Comparison of ENCODE assay signal across 22 cellular contexts in genomic region chr5:112933105-112933504, GRCh38. TPM values are rescaled to one million over a fixed set of nuclear protein-coding genes. Genes with fewer than 3 reads are reported as not detected.
DNase-seq lines count a peak whose midpoint lies in the region; ATAC-seq, FAIRE-seq and TF ChIP-seq lines count a peak whose summit lies in the region.
"Had no signal": no experiment of that assay in that cellular context is flagged by ENCODE, and none has a peak within 500 bp of the region (broad histone marks: within the 10 kb centered on the region; RNA-seq: fewer than 3 reads in every experiment).

No MANE protein-coding gene starts in this region.

- H3F3A ChIP-seq in SK-N-SH (replicated peaks; ENCODE audit: insufficient read depth), result no peaks in the 10 kb centered on the region

- TF ChIP-seq RAD21 in SK-N-SH (IDR thresholded peaks at IDR 0.05; ENCODE audit: low read length) (no peak), K562 (CRISPR knock-in tag; conservative IDR thresholded peaks at IDR 0.05 in 1 of 2, IDR thresholded peaks at IDR 0.05 in 1 of 2) (no peak)

- CTCF ChIA-PET in SK-N-SH (lab: Yijun Ruan, JAX), result no interaction called here
- CTCF ChIA-PET in K562 (lab: Yijun Ruan, JAX; ENCODE audit: low intra/inter-chr PET ratio), result no interaction called here

- no peak for FAIRE-seq in K562 (lab: Jason Lieb, UNC)
- FAIRE-seq: A549, GM12891, GM19239 had no signal

- H3K4me1 ChIP-seq in SK-N-SH (ENCODE audit: control insufficient read depth in 1 of 2, insufficient read depth in 2 of 2, low read depth in 1 of 2, low read length in 1 of 2) (no peaks in the 10 kb centered on the region; a peak in 1 of 4 replicates), K562 (replicated peaks in 1 of 2; ENCODE audit: control insufficient read depth in 2 of 2, insufficient read depth in 2 of 2, low read length in 2 of 2) (peaks cover 0 to 7% of the 10 kb centered on the region in 2 experiments; a peak in 2 of 5 replicates), subcutaneous abdominal adipose tissue (ENCODE audit: control insufficient read depth in 5 of 5, insufficient read depth in 5 of 5, low read length in 5 of 5) (peaks cover 0 to 8% (median 3%) of the 10 kb centered on the region in 5 donors)

- H3K27me3 ChIP-seq in SK-N-SH (ENCODE audit: insufficient read depth) (no peaks in the 10 kb centered on the region), K562 (ENCODE audit: control insufficient read depth in 2 of 2, insufficient read depth in 2 of 2, low read length in 2 of 2) (no peaks in the 10 kb centered on the region), subcutaneous abdominal adipose tissue (ENCODE audit: control insufficient read depth in 5 of 5, insufficient read depth in 4 of 5, low read length in 5 of 5) (no peaks in the 10 kb centered on the region)
- H3K27me3 ChIP-seq: BLaER1 treated with 17β-estradiol and CSF1 and Interleukin-3, amounts not matched to agents 10 nM and 100 nM had no signal

- TF ChIP-seq EP300 in SK-N-SH (IDR thresholded peaks at IDR 0.05; ENCODE audit: borderline replicate concordance in 1 of 2, low read depth in 1 of 2, low read length in 1 of 2) (no peak), K562 (IDR thresholded peaks at IDR 0.05; ENCODE audit: low read length) (no peak)

- no TSS peak for BruUV-seq in K562 (replicated peaks; lab: Mats Ljungman, UMichigan)

- H3K9me1 ChIP-seq in K562 (ENCODE audit: control insufficient read depth, insufficient read depth, low read length), result no peaks in the 10 kb centered on the region

- POLR2A ChIA-PET in SK-N-SH (lab: Yijun Ruan, JAX), result no interaction called here
- POLR2A ChIA-PET in K562 (lab: Yijun Ruan, JAX), result no interaction called here

- no peaks in the 10 kb centered on the region for H3K36me3 ChIP-seq in SK-N-SH (replicated peaks in 1 of 2; ENCODE audit: control insufficient read depth in 1 of 2, insufficient read depth in 2 of 2, low read length in 1 of 2)
- no peaks in the 10 kb centered on the region for H3K36me3 ChIP-seq in K562 (ENCODE audit: control insufficient read depth, insufficient read depth, low read length)
- H3K36me3 ChIP-seq in subcutaneous abdominal adipose tissue (ENCODE audit: control insufficient read depth in 5 of 5, insufficient read depth in 5 of 5, low read length in 5 of 5), result no peaks in the 10 kb centered on the region
- H3K36me3 ChIP-seq: BLaER1 treated with 17β-estradiol and CSF1 and Interleukin-3, amounts not matched to agents 10 nM and 100 nM had no signal

- H3K4me3 ChIP-seq in SK-N-SH (ENCODE audit: low read depth in 2 of 2, low read length in 1 of 2) (no peak overlapping the region), K562 (no peak overlapping the region), subcutaneous abdominal adipose tissue (ENCODE audit: low read depth in 1 of 5, low read length in 5 of 5) (no peak overlapping the region)
- H3K4me3 ChIP-seq: A549; BLaER1 treated with 17β-estradiol and CSF1 and Interleukin-3, amounts not matched to agents 10 nM and 100 nM had no signal

- H3K9me3 ChIP-seq in SK-N-SH, result no peaks in the 10 kb centered on the region
- H3K9me3 ChIP-seq in K562 (replicated peaks; ENCODE audit: control insufficient read depth, insufficient read depth, low read depth, low read length), result no peaks in the 10 kb centered on the region
- no peaks in the 10 kb centered on the region for H3K9me3 ChIP-seq in subcutaneous abdominal adipose tissue (ENCODE audit: control insufficient read depth in 5 of 5, low read length in 5 of 5)
- H3K9me3 ChIP-seq: A549 had no signal

- intact Hi-C loops in K562 (cut with micrococcal nuclease), result no loop called here

- TF ChIP-seq CTCF in SK-N-SH (IDR thresholded peaks at IDR 0.05), result no peak
- no peak for TF ChIP-seq CTCF in K562 (IDR thresholded peaks at IDR 0.05 in 2 of 3, conservative IDR thresholded peaks at IDR 0.05 in 1 of 3; ENCODE audit: insufficient read depth in 2 of 3, low read depth in 1 of 3, low read length in 3 of 3)

- ATAC-seq in SK-N-SH treated with all-trans-retinoic acid at 6 μM for 48 hours (no peak), K562 (no peak), GM21390 (IDR thresholded peaks at IDR 0.05; ENCODE audit: unreplicated experiment) (no peak), HG03097 (IDR thresholded peaks at IDR 0.05; ENCODE audit: low FRiP score, unreplicated experiment) (no peak)
- ATAC-seq: A549 had no signal

- H3K9me2 ChIP-seq in SK-N-SH, result no peaks in the 10 kb centered on the region

- peak overlapping the region in 1 of 2 experiments; percentile 79; a peak in 2 of 4 replicates for H3K27ac ChIP-seq in SK-N-SH (ENCODE audit: low read depth in 2 of 2, low read length in 1 of 2)
- no peak overlapping the region for H3K27ac ChIP-seq in K562 (ENCODE audit: extremely low read depth, low read depth, low read length)
- peak overlapping the region; percentile 61 for H3K27ac ChIP-seq in subcutaneous abdominal adipose tissue (ENCODE audit: low read depth, low read length)
- H3K27ac ChIP-seq: 22Rv1; A549; BLaER1 treated with 17β-estradiol and CSF1 and Interleukin-3, amounts not matched to agents 10 nM and 100 nM; C4-2B had no signal

- WGBS in SK-N-SH (ENCODE audit: low lambda C conversion rate), result 72% methylated on average over 1 of the region's 1 CpG
- 14% methylated on average over 1 of the region's 1 CpG for WGBS in K562 (ENCODE audit: insufficient coverage, low coverage, missing lambda C conversion rate)

- TF ChIP-seq POLR2A in K562 (conservative IDR thresholded peaks at IDR 0.05), result no peak

- in situ Hi-C loops in K562 (cut with MboI), result no loop called here

- DNase-seq in SK-N-SH (no peak), K562 (ENCODE audit: extremely low read depth in 1 of 4, low spot score in 3 of 4) (no peak)
- DNase-seq: AML-193; CD4-positive, alpha-beta memory T cell; CD8-positive, alpha-beta memory T cell; COR-L47; DMS 273 treated with DMSO at 0.1 percent for 48 hours; DMS153; DMS53; DMS79; DND-41; GDM1 had no signal

- no peaks in the 10 kb centered on the region for H4K20me1 ChIP-seq in SK-N-SH (ENCODE audit: insufficient read depth)
- no peaks in the 10 kb centered on the region for H4K20me1 ChIP-seq in K562 (replicated peaks; ENCODE audit: control insufficient read depth, insufficient read depth, low read length)
- H4K20me1 ChIP-seq: BLaER1 treated with 17β-estradiol and CSF1 and Interleukin-3, amounts not matched to agents 10 nM and 100 nM had no signal

- H3K79me2 ChIP-seq in SK-N-SH (ENCODE audit: insufficient read depth) (no peaks in the 10 kb centered on the region), K562 (ENCODE audit: control insufficient read depth, insufficient read depth, low read length) (no peaks in the 10 kb centered on the region)

- H2AFZ ChIP-seq in SK-N-SH (ENCODE audit: low read depth) (no peak overlapping the region), K562 (ENCODE audit: low read depth, low read length) (no peak overlapping the region)

- H3K4me2 ChIP-seq in SK-N-SH, result peak overlapping the region; percentile 2; the same call in 1 of the 2 replicates
- H3K4me2 ChIP-seq in K562 (ENCODE audit: insufficient read depth, low read length), result no peak overlapping the region
- H3K4me2 ChIP-seq: A549; BLaER1 treated with 17β-estradiol and CSF1 and Interleukin-3, amounts not matched to agents 10 nM and 100 nM had no signal

- no peak overlapping the region for H3K9ac ChIP-seq in SK-N-SH
- no peak overlapping the region for H3K9ac ChIP-seq in K562 (ENCODE audit: insufficient read depth in 1 of 2, low read depth in 2 of 2, low read length in 2 of 2)
- H3K9ac ChIP-seq in subcutaneous abdominal adipose tissue (ENCODE audit: low read length in 5 of 5), result no peak overlapping the region
- H3K9ac ChIP-seq: BLaER1 treated with 17β-estradiol and CSF1 and Interleukin-3, amounts not matched to agents 10 nM and 100 nM had no signal

RNA-seq across cellular contexts. Expression of gene REEP5, which starts 11.1 kb away (rescaled TPM):
- polyA plus RNA-seq in SK-N-SH (2012; rRNA removed) (90.2 and 124 TPM in 2 replicates), K562 (2011; rRNA removed) (84.8 and 84.9 TPM in 2 replicates), K562 (2014; fragmentation: Illumina TruSeq; extraction: Trizol) (25.3 and 30.4 TPM in 2 replicates), K562 (2014; fragmentation: Nextera tagmentation; extraction: Ambion mirVana) (100 to 1,000 TPM; 100 to 102 TPM), K562 (2014; rRNA removed) (36.0 and 58.0 TPM in 2 replicates)
- 83.8 and 93.9 TPM in 2 replicates for polyA plus RNA-seq in SK-N-SH (2012; cell fraction: cytosol; rRNA removed)
- polyA plus RNA-seq in SK-N-SH (2012; cell fraction: nucleus; rRNA removed), result 62.3 and 87.7 TPM in 2 replicates
- total RNA-seq in K562 (2011; cell fraction: chromatin; rRNA removed; ENCODE audit: low replicate concordance), result 38.2 and 76.7 TPM in 2 replicates
- 120 and 131 TPM in 2 replicates for total RNA-seq in K562 (2011; cell fraction: nucleolus; rRNA removed)
- 54.9 and 77.7 TPM in 2 replicates for total RNA-seq in K562 (2011; cell fraction: nucleoplasm; rRNA removed)
- total RNA-seq in K562 (2014; rRNA removed) (17.5 and 34.9 TPM in 2 replicates), K562 (2014; rRNA removed; fragmentation: Illumina TruSeq; extraction: Trizol) (17.3 and 17.4 TPM in 2 replicates), K562 (2015; rRNA removed; fragmentation: Illumina TruSeq; extraction: Trizol) (13.8 and 14.7 TPM in 2 replicates), K562 (2021) (36.3 and 39.2 TPM in 2 replicates)
- polyA plus RNA-seq in K562 (2011; cell fraction: cytosol; rRNA removed), result 66.6 and 67.4 TPM in 2 replicates
- polyA plus RNA-seq in K562 (2011; cell fraction: nucleus; rRNA removed), result 43.3 and 49.6 TPM in 2 replicates
- polyA plus RNA-seq in K562 (2012), result 32.9 and 33.5 TPM in 2 replicates
- 50.5 and 69.1 TPM in 2 replicates for polyA minus RNA-seq in K562 (2011; rRNA and poly(A)+ RNA removed)
- 20.9 and 37.0 TPM in 2 replicates for polyA minus RNA-seq in K562 (2011; cell fraction: cytosol; rRNA and poly(A)+ RNA removed)
- 19.0 and 31.1 TPM in 2 replicates for polyA minus RNA-seq in K562 (2011; cell fraction: nucleus; rRNA and poly(A)+ RNA removed)

RNA-seq across cellular contexts. Expression of gene DCP2, which starts 43.5 kb away (rescaled TPM):
- 6.0 and 6.9 TPM in 2 replicates for polyA plus RNA-seq in SK-N-SH (2012; rRNA removed)
- polyA plus RNA-seq in SK-N-SH (2012; cell fraction: cytosol; rRNA removed), result 6.3 and 8.9 TPM in 2 replicates
- 4.1 and 5.9 TPM in 2 replicates for polyA plus RNA-seq in SK-N-SH (2012; cell fraction: nucleus; rRNA removed)
- 114 and 176 TPM in 2 replicates for total RNA-seq in K562 (2011; cell fraction: chromatin; rRNA removed; ENCODE audit: low replicate concordance)
- total RNA-seq in K562 (2011; cell fraction: nucleolus; rRNA removed), result 54.0 and 57.9 TPM in 2 replicates
- total RNA-seq in K562 (2011; cell fraction: nucleoplasm; rRNA removed), result 61.2 and 112 TPM in 2 replicates
- total RNA-seq in K562 (2014; rRNA removed), result 71.8 and 75.6 TPM in 2 replicates
- total RNA-seq in K562 (2014; rRNA removed; fragmentation: Illumina TruSeq; extraction: Trizol), result 96.8 and 120 TPM in 2 replicates
- 69.4 and 76.0 TPM in 2 replicates for total RNA-seq in K562 (2015; rRNA removed; fragmentation: Illumina TruSeq; extraction: Trizol)
- 109 and 111 TPM in 2 replicates for total RNA-seq in K562 (2021)
- polyA plus RNA-seq in K562 (2011; rRNA removed), result 22.8 and 40.4 TPM in 2 replicates
- 20.4 and 29.5 TPM in 2 replicates for polyA plus RNA-seq in K562 (2011; cell fraction: cytosol; rRNA removed)
- polyA plus RNA-seq in K562 (2011; cell fraction: nucleus; rRNA removed), result 26.7 and 36.5 TPM in 2 replicates
- 24.0 and 28.2 TPM in 2 replicates for polyA plus RNA-seq in K562 (2012)
- 41.4 and 46.7 TPM in 2 replicates for polyA plus RNA-seq in K562 (2014; fragmentation: Illumina TruSeq; extraction: Trizol)
- 10 to 100 TPM; 25.9 to 36.8 TPM for polyA plus RNA-seq in K562 (2014; fragmentation: Nextera tagmentation; extraction: Ambion mirVana)
- polyA plus RNA-seq in K562 (2014; rRNA removed), result 25.9 and 38.0 TPM in 2 replicates
- 134 and 161 TPM in 2 replicates for polyA minus RNA-seq in K562 (2011; rRNA and poly(A)+ RNA removed)
- 33.9 and 43.4 TPM in 2 replicates for polyA minus RNA-seq in K562 (2011; cell fraction: cytosol; rRNA and poly(A)+ RNA removed)
- 78.6 and 97.4 TPM in 2 replicates for polyA minus RNA-seq in K562 (2011; cell fraction: nucleus; rRNA and poly(A)+ RNA removed)
